ENCODE assay signal across 28 cellular contexts in genomic region chr18:78518805-78519204, GRCh38.
"Had no signal": no experiment of that assay in that cellular context is flagged by ENCODE, and none has a peak within 500 bp of the region (broad histone marks: within the 10 kb centered on the region; RNA-seq: fewer than 3 reads in every experiment).

No MANE protein-coding gene starts in this region.

- H3K27me3 ChIP-seq: SJCRH30 had no signal

- DNase-seq: activated CD4-positive, alpha-beta T cell treated with anti-CD3 and anti-CD28 coated beads for 36 hours; activated CD4-positive, alpha-beta T cell treated with anti-CD3 and anti-CD28 coated beads, Interleukin-2, amount 10 ng/mL, durations not matched to agents 7 days and 5 days; activated CD4-positive, alpha-beta T cell treated with anti-CD3 and anti-CD28 coated beads, Interleukin-2, amount 50 U/mL, for 48 hours; activated CD8-positive, alpha-beta T cell treated with anti-CD3 and anti-CD28 coated beads, Interleukin-2, amount 10 ng/mL, durations not matched to agents 7 days and 5 days; activated naive CD4-positive, alpha-beta T cell treated with anti-CD3 and anti-CD28 coated beads, Interleukin-2, amount 10 ng/mL, durations not matched to agents 7 days and 5 days; activated naive CD8-positive, alpha-beta T cell treated with anti-CD3 and anti-CD28 coated beads, Interleukin-2, amount 50 U/mL, for 24 hours; activated T-cell treated with anti-CD3 and anti-CD28 coated beads, Interleukin-2, amount 50 U/mL, for 24 hours; anterior cingulate cortex; caudate nucleus; Karpas-422; KBM-7; NCI-H1105; NCI-H1417 treated with DMSO at 0.1 percent for 48 hours; NCI-H1694 treated with DMSO at 0.1 percent for 48 hours; NCI-H2029; NCI-H345; NCI-H524 treated with DMSO at 0.1 percent for 48 hours; SHP77; SJCRH30; SK-N-SH had no signal

- H3K4me3 Mint-ChIP-seq: activated CD4-positive, alpha-beta T cell treated with anti-CD3 and anti-CD28 coated beads for 36 hours; activated CD4-positive, alpha-beta T cell treated with anti-CD3 and anti-CD28 coated beads, Interleukin-2, amount 10 ng/mL, durations not matched to agents 7 days and 5 days; activated CD8-positive, alpha-beta T cell treated with anti-CD3 and anti-CD28 coated beads, Interleukin-2, amount 10 ng/mL, durations not matched to agents 7 days and 5 days; activated naive CD4-positive, alpha-beta T cell treated with anti-CD3 and anti-CD28 coated beads, Interleukin-2, amount 10 ng/mL, durations not matched to agents 7 days and 5 days; activated naive CD8-positive, alpha-beta T cell; activated naive CD8-positive, alpha-beta T cell treated with anti-CD3 and anti-CD28 coated beads, Interleukin-2, amount 50 U/mL, for 24 hours; activated T-cell treated with anti-CD3 and anti-CD28 coated beads, Interleukin-2, amount 50 U/mL, for 24 hours; brain; T-helper 1 cell treated with Interleukin-12 subunit alpha and Interleukin-12 subunit beta and Interleukin-4 antibody, amounts not matched to agents 30 μg/mL and 1 μg/mL, for 36 hours; T-helper 2 cell treated with Interferon-gamma antibody and Interleukin-4, amounts not matched to agents 5 μg/mL and 100 μg/mL, for 36 hours; WTC11 had no signal

- H3K27me3 Mint-ChIP-seq: activated CD4-positive, alpha-beta T cell treated with anti-CD3 and anti-CD28 coated beads for 36 hours; activated CD4-positive, alpha-beta T cell treated with anti-CD3 and anti-CD28 coated beads, Interleukin-2, amount 10 ng/mL, durations not matched to agents 7 days and 5 days; activated naive CD4-positive, alpha-beta T cell treated with anti-CD3 and anti-CD28 coated beads, Interleukin-2, amount 10 ng/mL, durations not matched to agents 7 days and 5 days; activated naive CD8-positive, alpha-beta T cell; activated naive CD8-positive, alpha-beta T cell treated with anti-CD3 and anti-CD28 coated beads, Interleukin-2, amount 50 U/mL, for 24 hours had no signal

- H3K4me1 ChIP-seq: SJCRH30 had no signal

- H3K4me3 ChIP-seq: SJCRH30 had no signal

- H3K9me3 Mint-ChIP-seq: activated CD4-positive, alpha-beta T cell treated with anti-CD3 and anti-CD28 coated beads, Interleukin-2, amount 10 ng/mL, durations not matched to agents 7 days and 5 days; activated T-cell treated with anti-CD3 and anti-CD28 coated beads, Interleukin-2, amount 50 U/mL, for 24 hours; T-helper 1 cell treated with Interleukin-12 subunit alpha and Interleukin-12 subunit beta and Interleukin-4 antibody, amounts not matched to agents 30 μg/mL and 1 μg/mL, for 36 hours; T-helper 2 cell treated with Interferon-gamma antibody and Interleukin-4, amounts not matched to agents 5 μg/mL and 100 μg/mL, for 36 hours had no signal

- H3K9me3 ChIP-seq: SJCRH30, SK-N-SH had no signal

- ATAC-seq: activated CD4-positive, alpha-beta T cell treated with anti-CD3 and anti-CD28 coated beads for 36 hours; activated CD4-positive, CD25-positive, alpha-beta regulatory T cell treated with anti-CD3 and anti-CD28 coated beads, Interleukin-2, amount 50 U/mL, for 24 hours; activated CD8-positive, alpha-beta T cell treated with anti-CD3 and anti-CD28 coated beads, Interleukin-2, amount 10 ng/mL, durations not matched to agents 7 days and 5 days; activated naive CD8-positive, alpha-beta T cell treated with anti-CD3 and anti-CD28 coated beads, Interleukin-2, amount 50 U/mL, for 24 hours; Panc1; WTC11 had no signal

- H3K4me1 Mint-ChIP-seq: activated CD4-positive, alpha-beta T cell treated with anti-CD3 and anti-CD28 coated beads for 36 hours; activated CD4-positive, alpha-beta T cell treated with anti-CD3 and anti-CD28 coated beads, Interleukin-2, amount 10 ng/mL, durations not matched to agents 7 days and 5 days; activated naive CD4-positive, alpha-beta T cell treated with anti-CD3 and anti-CD28 coated beads, Interleukin-2, amount 10 ng/mL, durations not matched to agents 7 days and 5 days; activated naive CD8-positive, alpha-beta T cell treated with anti-CD3 and anti-CD28 coated beads, Interleukin-2, amount 50 U/mL, for 24 hours; brain; WTC11 had no signal

- H3K36me3 ChIP-seq: SJCRH30 had no signal

- H3K27ac ChIP-seq: SJCRH30 had no signal

- H3K27ac Mint-ChIP-seq: activated CD4-positive, alpha-beta T cell treated with anti-CD3 and anti-CD28 coated beads for 36 hours; activated CD4-positive, alpha-beta T cell treated with anti-CD3 and anti-CD28 coated beads, Interleukin-2, amount 10 ng/mL, durations not matched to agents 7 days and 5 days; activated CD8-positive, alpha-beta T cell treated with anti-CD3 and anti-CD28 coated beads, Interleukin-2, amount 10 ng/mL, durations not matched to agents 7 days and 5 days; activated naive CD4-positive, alpha-beta T cell treated with anti-CD3 and anti-CD28 coated beads, Interleukin-2, amount 10 ng/mL, durations not matched to agents 7 days and 5 days; activated naive CD8-positive, alpha-beta T cell; activated naive CD8-positive, alpha-beta T cell treated with anti-CD3 and anti-CD28 coated beads, Interleukin-2, amount 50 U/mL, for 24 hours; activated T-cell treated with anti-CD3 and anti-CD28 coated beads, Interleukin-2, amount 50 U/mL, for 24 hours; activated T-helper 2 cell treated with anti-CD3 and anti-CD28 coated beads, Interferon-gamma antibody, Interleukin-2, Interleukin-4, amounts not matched to agents 10 μg/mL and 5 μg/mL and 100 μg/mL, durations not matched to agents 14 hours and 24 hours and 36 hours; T-helper 1 cell treated with Interleukin-12 subunit alpha and Interleukin-12 subunit beta and Interleukin-4 antibody, amounts not matched to agents 30 μg/mL and 1 μg/mL, for 36 hours; T-helper 2 cell treated with Interferon-gamma antibody and Interleukin-4, amounts not matched to agents 5 μg/mL and 100 μg/mL, for 36 hours; WTC11 had no signal
